Comparison of ENCODE assay signal across 1 cellular context in genomic region chr2:202635441-202636296, GRCh38.
TF ChIP-seq lines count a peak whose summit lies in the region.

No MANE protein-coding gene starts in this region.

TF ChIP-seq in GM12878, 131 proteins besides CTCF, POLR2A, EP300 and RAD21 (continued from another document):
- peak in 1 of 2 experiments; percentile 28; a peak in 1 of 4 replicates for TF ChIP-seq BHLHE40 (IDR thresholded peaks at IDR 0.05; ENCODE audit: borderline replicate concordance in 1 of 2, low read depth in 2 of 2, low read length in 1 of 2)
- no peak for TF ChIP-seq STAT3 (IDR thresholded peaks at IDR 0.05; ENCODE audit: low read depth, low read length)
- 0 out of 2 replicates have a peak, but pooled peaks have one; percentile 52 for TF ChIP-seq ZNF217 (IDR thresholded peaks at IDR 0.05)
- TF ChIP-seq RELB (IDR thresholded peaks at IDR 0.05; ENCODE audit: low read depth), result peak; percentile 57; the same call in 1 of the 2 replicates
- no peak for TF ChIP-seq NRF1 (conservative IDR thresholded peaks at IDR 0.05; ENCODE audit: low read depth, low read length)
- no peak for TF ChIP-seq IRF4 (IDR thresholded peaks at IDR 0.05; ENCODE audit: low read depth, low read length)
- TF ChIP-seq POLR2AphosphoS2 (IDR thresholded peaks at IDR 0.05; ENCODE audit: low read depth, low read length), result no peak
- TF ChIP-seq, protein P1, sequence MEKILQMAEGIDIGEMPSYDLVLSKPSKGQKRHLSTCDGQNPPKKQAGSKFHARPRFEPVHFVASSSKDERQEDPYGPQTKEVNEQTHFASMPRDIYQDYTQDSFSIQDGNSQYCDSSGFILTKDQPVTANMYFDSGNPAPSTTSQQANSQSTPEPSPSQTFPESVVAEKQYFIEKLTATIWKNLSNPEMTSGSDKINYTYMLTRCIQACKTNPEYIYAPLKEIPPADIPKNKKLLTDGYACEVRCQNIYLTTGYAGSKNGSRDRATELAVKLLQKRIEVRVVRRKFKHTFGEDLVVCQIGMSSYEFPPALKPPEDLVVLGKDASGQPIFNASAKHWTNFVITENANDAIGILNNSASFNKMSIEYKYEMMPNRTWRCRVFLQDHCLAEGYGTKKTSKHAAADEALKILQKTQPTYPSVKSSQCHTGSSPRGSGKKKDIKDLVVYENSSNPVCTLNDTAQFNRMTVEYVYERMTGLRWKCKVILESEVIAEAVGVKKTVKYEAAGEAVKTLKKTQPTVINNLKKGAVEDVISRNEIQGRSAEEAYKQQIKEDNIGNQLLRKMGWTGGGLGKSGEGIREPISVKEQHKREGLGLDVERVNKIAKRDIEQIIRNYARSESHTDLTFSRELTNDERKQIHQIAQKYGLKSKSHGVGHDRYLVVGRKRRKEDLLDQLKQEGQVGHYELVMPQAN (conservative IDR thresholded peaks at IDR 0.05), result 0 out of 2 replicates have a peak, but pooled peaks have one; percentile 10
- peak; percentile 98 for TF ChIP-seq BACH1 (IDR thresholded peaks at IDR 0.05; ENCODE audit: borderline replicate concordance)
- TF ChIP-seq, protein P2, sequence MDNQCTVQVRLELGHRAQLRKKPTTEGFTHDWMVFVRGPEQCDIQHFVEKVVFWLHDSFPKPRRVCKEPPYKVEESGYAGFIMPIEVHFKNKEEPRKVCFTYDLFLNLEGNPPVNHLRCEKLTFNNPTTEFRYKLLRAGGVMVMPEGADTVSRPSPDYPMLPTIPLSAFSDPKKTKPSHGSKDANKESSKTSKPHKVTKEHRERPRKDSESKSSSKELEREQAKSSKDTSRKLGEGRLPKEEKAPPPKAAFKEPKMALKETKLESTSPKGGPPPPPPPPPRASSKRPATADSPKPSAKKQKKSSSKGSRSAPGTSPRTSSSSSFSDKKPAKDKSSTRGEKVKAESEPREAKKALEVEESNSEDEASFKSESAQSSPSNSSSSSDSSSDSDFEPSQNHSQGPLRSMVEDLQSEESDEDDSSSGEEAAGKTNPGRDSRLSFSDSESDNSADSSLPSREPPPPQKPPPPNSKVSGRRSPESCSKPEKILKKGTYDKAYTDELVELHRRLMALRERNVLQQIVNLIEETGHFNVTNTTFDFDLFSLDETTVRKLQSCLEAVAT (IDR thresholded peaks at IDR 0.05), result peak; percentile 38; the same call in 1 of the 2 replicates
- no peak for TF ChIP-seq TCF7 (IDR thresholded peaks at IDR 0.05; ENCODE audit: borderline replicate concordance)
- peak; percentile 71; the same call in 1 of the 2 replicates for TF ChIP-seq SMARCA5 (IDR thresholded peaks at IDR 0.05)
- TF ChIP-seq MTA2 (IDR thresholded peaks at IDR 0.05; ENCODE audit: low read depth), result 0 out of 2 replicates have a peak, but pooled peaks have one; percentile 20
- no peak for TF ChIP-seq FOXM1 (IDR thresholded peaks at IDR 0.05; ENCODE audit: low read depth, low read length)
TF ChIP-seq in GM12878: peak in this region for 14.
